8 cellular contexts compared by ENCODE assay signal in genomic region chr1:202926578-202927491, GRCh38. TPM values are rescaled to one million over a fixed set of nuclear protein-coding genes. Genes with fewer than 3 reads are reported as not detected.
DNase-seq lines count a peak whose midpoint lies in the region; TF ChIP-seq lines count a peak whose summit lies in the region.

KLHL12 (minus strand) TSS chr1:202927234; CDS start chr1:202925162, 2,072 bp downstream.

- H3K4me3 Mint-ChIP-seq in H9 (peak within 1 kb of the TSS; percentile 89 to 93), nephron (peak within 1 kb of the TSS; percentile 88 to 91 (median 89))
- H3K4me3 Mint-ChIP-seq in stimulated activated naive CD8-positive, alpha-beta T cell treated with anti-CD3 and anti-CD28 coated beads, Interleukin-15, Interleukin-2, amounts not matched to agents 100 ng/mL and 50 ng/mL, for 24 hours: peak within 1 kb of the TSS; percentile 91

- H4K91ac ChIP-seq in H9 (ENCODE audit: insufficient read length, low read depth, low read length): no peak within 1 kb of the TSS

- peak within 1 kb of the TSS; percentile 80 for H3K9ac ChIP-seq in H9 (ENCODE audit: extremely low read depth, insufficient read length, low read length)

- no peaks in the 10 kb centered on the region for H3K79me1 ChIP-seq in H9 (ENCODE audit: insufficient read depth, low read depth, low read length, poor library complexity, severe bottlenecking)

- H3K36me3 Mint-ChIP-seq in H9 (ENCODE audit: insufficient read depth in 1 of 3, low read depth in 3 of 3): peaks cover 2 to 18% (median 15%) of the 10 kb centered on the region in 3 experiments; a peak in 6 of 7 replicates
- peaks cover 10% of the 10 kb centered on the region for H3K36me3 Mint-ChIP-seq in nephron (ENCODE audit: low read depth)
- H3K36me3 Mint-ChIP-seq in stimulated activated naive CD8-positive, alpha-beta T cell treated with anti-CD3 and anti-CD28 coated beads, Interleukin-15, Interleukin-2, amounts not matched to agents 100 ng/mL and 50 ng/mL, for 24 hours (ENCODE audit: low read depth): peaks cover 20% of the 10 kb centered on the region

- no peak within 1 kb of the TSS for H2BK120ac ChIP-seq in H9 (ENCODE audit: low read depth, low read length, poor library complexity, severe bottlenecking)

- H3K9me3 ChIP-seq in H9 (ENCODE audit: control insufficient read depth, low read depth, low read length): no peaks in the 10 kb centered on the region

- no peaks in the 10 kb centered on the region for H3K27me3 ChIP-seq in H9 (ENCODE audit: insufficient read depth, low read length)

- H3T11ph ChIP-seq in H9 (ENCODE audit: low read length): no peak within 1 kb of the TSS

- DNase-seq in G401 (ENCODE audit: low spot score): peak; percentile 96
- DNase-seq in H9: peak; percentile 97
- peak; percentile 95 for DNase-seq in M059J (ENCODE audit: low read depth)
- DNase-seq in SHP77 (lab: John Stamatoyannopoulos, UW): peak; percentile 91 to 95
- DNase-seq in activated effector memory CD4-positive, alpha-beta T cell treated with Interleukin-2 at 50 U/mL for 16 hours: peak; percentile 91
- DNase-seq in fibroblast of the aortic adventitia (ENCODE audit: low read depth): peak; percentile 96

- no peaks in the 10 kb centered on the region for H3K4me1 ChIP-seq in H9 (ENCODE audit: insufficient read depth, low read length)

- H4K20me1 ChIP-seq in H9 (ENCODE audit: control insufficient read depth, insufficient read depth, insufficient read length): no peaks in the 10 kb centered on the region

- no peaks in the 10 kb centered on the region for H3K79me2 ChIP-seq in H9 (ENCODE audit: insufficient read depth, low read length)

- peaks cover 6% of the 10 kb centered on the region for H3K23me2 ChIP-seq in H9 (ENCODE audit: insufficient read length, low read depth, low read length, poor library complexity, severe bottlenecking)

- H3K27me3 Mint-ChIP-seq in H9 (ENCODE audit: low read depth) (no peaks in the 10 kb centered on the region), nephron (ENCODE audit: low read depth) (no peaks in the 10 kb centered on the region)
- H3K27me3 Mint-ChIP-seq in stimulated activated naive CD8-positive, alpha-beta T cell treated with anti-CD3 and anti-CD28 coated beads, Interleukin-15, Interleukin-2, amounts not matched to agents 100 ng/mL and 50 ng/mL, for 24 hours: peaks cover 5% of the 10 kb centered on the region

- H3K23ac ChIP-seq in H9 (ENCODE audit: insufficient read length, low read depth, low read length): no peak within 1 kb of the TSS

- H2AFZ ChIP-seq in H9 (ENCODE audit: low read length): peak within 1 kb of the TSS; percentile 60

- no peak within 1 kb of the TSS for H2AK5ac ChIP-seq in H9 (ENCODE audit: insufficient read length, low read length)

- H4K8ac ChIP-seq in H9 (replicated peaks; ENCODE audit: insufficient read length, low read depth, low read length): no peak within 1 kb of the TSS

- H3K56ac ChIP-seq in H9 (ENCODE audit: insufficient read length, low read depth, low read length): no peak within 1 kb of the TSS

- H3K27ac Mint-ChIP-seq in H9: peak within 1 kb of the TSS; percentile 85 to 97 (median 97)
- peak within 1 kb of the TSS; percentile 35 to 91 (median 88) for H3K27ac Mint-ChIP-seq in nephron
- H3K27ac Mint-ChIP-seq in stimulated activated naive CD8-positive, alpha-beta T cell treated with anti-CD3 and anti-CD28 coated beads, Interleukin-15, Interleukin-2, amounts not matched to agents 100 ng/mL and 50 ng/mL, for 24 hours: peak within 1 kb of the TSS; percentile 90

- peak within 1 kb of the TSS; percentile 9 for H3K27ac ChIP-seq in H9 (ENCODE audit: insufficient read length, low read depth, low read length)

- peak within 1 kb of the TSS; percentile 89 for H3K4me2 ChIP-seq in H9 (ENCODE audit: insufficient read depth, insufficient read length, low read length)

- H2BK15ac ChIP-seq in H9 (ENCODE audit: low read depth, low read length): no peak within 1 kb of the TSS

- no peak within 1 kb of the TSS for H2BK20ac ChIP-seq in H9 (ENCODE audit: low read depth, low read length, poor library complexity, severe bottlenecking)

- H2BK5ac ChIP-seq in H9 (ENCODE audit: insufficient read length, low read length): no peak within 1 kb of the TSS

- no peak within 1 kb of the TSS for H2BK12ac ChIP-seq in H9 (ENCODE audit: insufficient read length, low read depth, low read length)

- H3K9me3 Mint-ChIP-seq in H9: no peaks in the 10 kb centered on the region
- H3K9me3 Mint-ChIP-seq in nephron: no peaks in the 10 kb centered on the region
- H3K9me3 Mint-ChIP-seq in stimulated activated naive CD8-positive, alpha-beta T cell treated with anti-CD3 and anti-CD28 coated beads, Interleukin-15, Interleukin-2, amounts not matched to agents 100 ng/mL and 50 ng/mL, for 24 hours: no peaks in the 10 kb centered on the region

- peak within 1 kb of the TSS; percentile 88 for H3K18ac ChIP-seq in H9 (ENCODE audit: insufficient read length, low read depth, low read length)

- WGBS in H9 (ENCODE audit: extremely low coverage, insufficient read length, low lambda C conversion rate): no CpG with 5 or more reads among the region's 57 CpGs

- H3K4me1 Mint-ChIP-seq in H9 (peaks cover 6 to 11% of the 10 kb centered on the region in 2 experiments), nephron (peaks cover 23% of the 10 kb centered on the region)
- peaks cover 36% of the 10 kb centered on the region for H3K4me1 Mint-ChIP-seq in stimulated activated naive CD8-positive, alpha-beta T cell treated with anti-CD3 and anti-CD28 coated beads, Interleukin-15, Interleukin-2, amounts not matched to agents 100 ng/mL and 50 ng/mL, for 24 hours (ENCODE audit: low read depth)

- in situ Hi-C loops in G401 (cut with HindIII; ENCODE audit: low sequenced_read_pairs): no loop called here

- no peak within 1 kb of the TSS for H4K5ac ChIP-seq in H9 (ENCODE audit: insufficient read length, low read depth, low read length)

- no peak within 1 kb of the TSS for H3K4ac ChIP-seq in H9 (ENCODE audit: low read depth, low read length)

- peak; percentile 83 for TF ChIP-seq CTCF in H9 (conservative IDR thresholded peaks at IDR 0.05)
- TF ChIP-seq CTCF in fibroblast of the aortic adventitia (IDR thresholded peaks at IDR 0.05; ENCODE audit: insufficient read depth, low read length): peak; percentile 78
- peak; percentile 58 to 68 (median 58) for TF ChIP-seq CTCF in nephron (IDR thresholded peaks at IDR 0.05; ENCODE audit: unreplicated experiment in 3 of 3)

- H3K4me3 ChIP-seq in fibroblast of the aortic adventitia (ENCODE audit: low read depth, low read length): peak within 1 kb of the TSS; percentile 98

- H3K14ac ChIP-seq in H9 (ENCODE audit: insufficient read depth, low read length): peak within 1 kb of the TSS; percentile 85

RNA-seq across cellular contexts. Expression of gene KLHL12, which starts in this region (rescaled TPM):
- total RNA-seq in G401 (2014; rRNA removed; shearing (Covaris generic)): 33.4 and 46.5 TPM in 2 replicates
- 38.4 and 40.0 TPM in 2 replicates for total RNA-seq in H9 (2021)
- total RNA-seq in M059J (2014; rRNA removed; shearing (Covaris generic)): 26.3 and 26.4 TPM in 2 replicates
- 22.2 and 29.6 TPM in 2 replicates for total RNA-seq in fibroblast of the aortic adventitia (ENCODE audit: low replicate concordance)

Comparison
In these comparisons a context has a peak if more than half of its experiments do, and no peak if none do; other contexts are left out.
1. Peak in every context shown above with its lines: DNase-seq, H3K4me3 ChIP-seq and H3K27ac ChIP-seq.